Comparison of ENCODE assay signal across 1 cellular context in genomic region chr19:40739030-40739839, GRCh38.
TF ChIP-seq lines count a peak whose summit lies in the region.

No MANE protein-coding gene starts in this region.

TF ChIP-seq in HEK293, 187 proteins besides CTCF, POLR2A, EP300 and RAD21 (continued from another document):
- TF ChIP-seq ZNF423 (tag by site-specific recombination; IDR thresholded peaks at IDR 0.05) (no peak), ZNF610 (tag by site-specific recombination; IDR thresholded peaks at IDR 0.05; ENCODE audit: borderline replicate concordance) (no peak), ZFP41 (tag by site-specific recombination; IDR thresholded peaks at IDR 0.05; ENCODE audit: borderline replicate concordance) (no peak), ZNF548 (tag by site-specific recombination; IDR thresholded peaks at IDR 0.05) (no peak), ZNF843 (tag by site-specific recombination; IDR thresholded peaks at IDR 0.05) (no peak), ZBTB20 (tag by site-specific recombination; IDR thresholded peaks at IDR 0.05) (no peak), ZNF292 (tag by site-specific recombination; IDR thresholded peaks at IDR 0.05; ENCODE audit: borderline replicate concordance, low read depth) (no peak), PRDM4 (tag by site-specific recombination; IDR thresholded peaks at IDR 0.05) (no peak), TRIM28 (IDR thresholded peaks at IDR 0.05; ENCODE audit: borderline replicate concordance, low read length) (no peak), ZNF510 (tag by site-specific recombination; IDR thresholded peaks at IDR 0.05; ENCODE audit: insufficient replicate concordance) (no peak), GFI1B (tag by site-specific recombination; IDR thresholded peaks at IDR 0.05) (no peak), ZNF239 (tag by site-specific recombination; IDR thresholded peaks at IDR 0.05) (no peak), WT1 (tag by site-specific recombination; IDR thresholded peaks at IDR 0.05) (peak; percentile 43), RBAK (tag by site-specific recombination; IDR thresholded peaks at IDR 0.05) (no peak), EGR2 (tag by site-specific recombination; IDR thresholded peaks at IDR 0.05; ENCODE audit: low read depth) (no peak), BCL6B (tag by site-specific recombination; IDR thresholded peaks at IDR 0.05) (no peak), ZNF416 (tag by site-specific recombination; IDR thresholded peaks at IDR 0.05) (no peak), ZNF549 (tag by site-specific recombination; IDR thresholded peaks at IDR 0.05) (no peak), HIC1 (tag by site-specific recombination; IDR thresholded peaks at IDR 0.05) (no peak), ZNF302 (tag by site-specific recombination; IDR thresholded peaks at IDR 0.05; ENCODE audit: low read depth) (no peak), ZNF138 (tag by site-specific recombination; IDR thresholded peaks at IDR 0.05; ENCODE audit: borderline replicate concordance) (no peak), ZNF132 (tag by site-specific recombination; IDR thresholded peaks at IDR 0.05; ENCODE audit: borderline replicate concordance) (no peak), ZFP37 (tag by site-specific recombination; IDR thresholded peaks at IDR 0.05) (no peak), TSHZ1 (tag by site-specific recombination; IDR thresholded peaks at IDR 0.05; ENCODE audit: borderline replicate concordance) (no peak), KLF9 (tag by site-specific recombination; IDR thresholded peaks at IDR 0.05; ENCODE audit: low read depth) (no peak), PRDM2 (tag by site-specific recombination; IDR thresholded peaks at IDR 0.05; ENCODE audit: borderline replicate concordance) (no peak), KLF7 (tag by site-specific recombination; IDR thresholded peaks at IDR 0.05; ENCODE audit: borderline replicate concordance) (no peak), HOXC10 (CRISPR knock-in tag; IDR thresholded peaks at IDR 0.05) (no peak), ZNF488 (tag by site-specific recombination; IDR thresholded peaks at IDR 0.05) (no peak), ZIC2 (tag by site-specific recombination; IDR thresholded peaks at IDR 0.05) (peak; percentile 46), ZSCAN16 (tag by site-specific recombination; IDR thresholded peaks at IDR 0.05) (no peak)
